Comparison of ENCODE assay signal across 20 cellular contexts in genomic region chr1:208691012-208691411, GRCh38.
A peak's percentile ranks its signal among the peaks of the same experiment; 100 is the strongest.
DNase-seq lines count a peak whose midpoint lies in the region; ATAC-seq, FAIRE-seq and TF ChIP-seq lines count a peak whose summit lies in the region.
"Had no signal": no experiment of that assay in that cellular context is flagged by ENCODE, and none has a peak within 500 bp of the region (broad histone marks: within the 10 kb centered on the region; RNA-seq: fewer than 3 reads in every experiment).

No MANE protein-coding gene starts in this region.

- H3F3A ChIP-seq in MM.1S (ENCODE audit: insufficient read depth, low read length), result peaks cover 16% of the 10 kb centered on the region

- no peaks in the 10 kb centered on the region for H3K9me2 ChIP-seq in MM.1S (replicated peaks; ENCODE audit: insufficient read depth, low read length)

- peaks cover 38% of the 10 kb centered on the region for H3K4me1 ChIP-seq in MM.1S (ENCODE audit: low read length)
- H3K4me1 ChIP-seq: HAP-1 had no signal

- no peaks in the 10 kb centered on the region for H3K9me3 ChIP-seq in MM.1S (replicated peaks; ENCODE audit: insufficient read depth, low read length)
- H3K9me3 ChIP-seq: HAP-1 had no signal

- ATAC-seq in GM21423 (IDR thresholded peaks at IDR 0.05; ENCODE audit: unreplicated experiment), result peak; percentile 49

- peak overlapping the region; percentile 91 for H3K27ac ChIP-seq in 22Rv1
- peak overlapping the region; percentile 49; the same call in 1 of the 2 replicates for H3K27ac ChIP-seq in MM.1S (ENCODE audit: low read length)
- H3K27ac ChIP-seq: C4-2B had no signal

- H3K4me2 ChIP-seq in MM.1S (ENCODE audit: low read depth, low read length), result peak overlapping the region; percentile 75

- no peak overlapping the region for H3K4me3 ChIP-seq in GM12865 (ENCODE audit: low read depth, low read length)
- H3K4me3 ChIP-seq in MM.1S (ENCODE audit: low read length), result peak overlapping the region; percentile 22; the same call in 1 of the 2 replicates
- H3K4me3 ChIP-seq: HAP-1 had no signal

- no peaks in the 10 kb centered on the region for H3K79me2 ChIP-seq in MM.1S (ENCODE audit: low read length)

- no peak for FAIRE-seq in HTR-8/SVneo (lab: Jason Lieb, UNC)
- FAIRE-seq: GM12892, GM19239, H1 had no signal

- H2AFZ ChIP-seq in MM.1S (ENCODE audit: low read length), result peak overlapping the region; percentile 26

- no peaks in the 10 kb centered on the region for H3K36me3 ChIP-seq in MM.1S (replicated peaks; ENCODE audit: insufficient read depth, low read length)
- H3K36me3 ChIP-seq: HAP-1 had no signal

- TF ChIP-seq CTCF in 22Rv1 (IDR thresholded peaks at IDR 0.05) (no peak), GM12865 (IDR thresholded peaks at IDR 0.05; ENCODE audit: insufficient read depth, low read depth, low read length, missing control alignments) (no peak), MM.1S (IDR thresholded peaks at IDR 0.05; ENCODE audit: low read length) (no peak)

- DNase-seq in GM12865 (ENCODE audit: low read depth) (peak; percentile 12), MM.1S (peak; percentile 87), AG08395 (ENCODE audit: low spot score) (no peak), HTR-8/SVneo (ENCODE audit: insufficient read length, low spot score) (no peak), NCI-H446 treated with DMSO at 0.1 percent for 48 hours (lab: John Stamatoyannopoulos, UW) (no peak)
- no peak for DNase-seq in stimulated activated CD4-positive, alpha-beta T cell treated with anti-CD3 and anti-CD28 coated beads, Interleukin-15, amount 100 ng/mL, for 24 hours
- DNase-seq: ACHN; CD4-positive, alpha-beta memory T cell; DND-41; GDM1; HFFc6; IMR-90; KBM-7 had no signal

- H3K27me3 ChIP-seq in MM.1S (replicated peaks; ENCODE audit: insufficient read depth, low read length), result no peaks in the 10 kb centered on the region

- H4K20me1 ChIP-seq in MM.1S (ENCODE audit: insufficient read depth, low read length), result no peaks in the 10 kb centered on the region

- H3K9ac ChIP-seq in MM.1S (ENCODE audit: low read length), result no peak overlapping the region

Comparison
In these comparisons a context has a peak if more than half of its experiments do, and no peak if none do; other contexts are left out.
1. DNase-seq: peak in GM12865 (single experiment) and MM.1S (single experiment); none in AG08395 (single experiment), HTR-8/SVneo (single experiment), stimulated activated CD4-positive, alpha-beta T cell treated with anti-CD3 and anti-CD28 coated beads, Interleukin-15, amount 100 ng/mL, for 24 hours (single experiment) and NCI-H446 treated with DMSO at 0.1 percent for 48 hours (single experiment).